15 cellular contexts compared by ENCODE assay signal in the genomic region with DNA sequence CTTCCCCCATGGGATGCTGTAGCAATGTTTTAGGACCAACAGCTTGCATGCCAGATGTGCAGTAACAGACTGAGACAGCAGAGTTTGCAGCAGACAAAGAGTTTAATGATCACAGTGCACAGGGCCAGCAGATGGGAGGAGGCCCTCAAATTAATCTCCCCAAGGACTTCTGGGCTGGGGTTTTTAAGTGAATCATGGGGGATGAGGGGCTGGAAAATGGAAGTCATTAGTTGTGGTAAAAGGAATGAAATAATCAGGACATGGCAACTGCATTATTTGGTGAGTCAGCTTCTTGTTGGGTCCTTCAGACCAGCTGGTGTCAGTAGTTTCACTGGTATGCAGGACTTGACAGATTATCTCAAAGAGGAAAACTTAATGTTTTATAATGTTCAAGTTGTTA. TPM values are rescaled to one million over a fixed set of nuclear protein-coding genes. Genes with fewer than 3 reads are reported as not detected.
DNase-seq lines count a peak whose midpoint lies in the region; ATAC-seq and TF ChIP-seq lines count a peak whose summit lies in the region.
"Had no signal": no experiment of that assay in that cellular context is flagged by ENCODE, and none has a peak within 500 bp of the region (broad histone marks: within the 10 kb centered on the region; RNA-seq: fewer than 3 reads in every experiment).

No MANE protein-coding gene starts in this region.

- no peak overlapping the region for H3K4me3 ChIP-seq in foreskin fibroblast (ENCODE audit: low read depth in 1 of 2, low read length in 2 of 2)
- H3K4me3 ChIP-seq: stomach had no signal

- ATAC-seq in HG02852 (IDR thresholded peaks at IDR 0.05; ENCODE audit: unreplicated experiment), result no peak
- ATAC-seq in HG03139 (IDR thresholded peaks at IDR 0.05; ENCODE audit: unreplicated experiment), result no peak
- ATAC-seq: HepG2 had no signal

- TF ChIP-seq CTCF in foreskin fibroblast (IDR thresholded peaks at IDR 0.05; ENCODE audit: low read depth, low read length), result no peak

- DNase-seq in EL (peak; percentile 63), NCI-H82 (lab: John Stamatoyannopoulos, UW) (peak; percentile 83), foreskin fibroblast (peak; percentile 64 to 89), renal cortical epithelial cell (ENCODE audit: low read depth) (peak; percentile 29), T-helper 9 cell (no peak), NCI-H1092 (lab: John Stamatoyannopoulos, UW) (no peak)
- DNase-seq: activated naive CD4-positive, alpha-beta T cell treated with anti-CD3 and anti-CD28 coated beads, Interleukin-2, amount 50 U/mL, for 16 hours; Calu3; cortex of kidney; NCI-H2107; stimulated activated CD4-positive, alpha-beta T cell treated with anti-CD3 and anti-CD28 coated beads, Interleukin-4, amount 100 ng/mL, for 1 hour; stomach had no signal

RNA-seq across cellular contexts. Expression of gene NRBF2, which starts 12.6 kb away (rescaled TPM):
- total RNA-seq in renal cortical epithelial cell, result 33.9 and 41.5 TPM in 2 replicates

Comparison
In these comparisons a context has a peak if more than half of its experiments do, and no peak if none do; other contexts are left out.
1. DNase-seq: peak in EL (single experiment), NCI-H82 (single experiment), foreskin fibroblast (2 of 2) and renal cortical epithelial cell (single experiment); none in T-helper 9 cell (single experiment) and NCI-H1092 (single experiment).